ENCODE assay signal across 1 cellular context in the genomic region with DNA sequence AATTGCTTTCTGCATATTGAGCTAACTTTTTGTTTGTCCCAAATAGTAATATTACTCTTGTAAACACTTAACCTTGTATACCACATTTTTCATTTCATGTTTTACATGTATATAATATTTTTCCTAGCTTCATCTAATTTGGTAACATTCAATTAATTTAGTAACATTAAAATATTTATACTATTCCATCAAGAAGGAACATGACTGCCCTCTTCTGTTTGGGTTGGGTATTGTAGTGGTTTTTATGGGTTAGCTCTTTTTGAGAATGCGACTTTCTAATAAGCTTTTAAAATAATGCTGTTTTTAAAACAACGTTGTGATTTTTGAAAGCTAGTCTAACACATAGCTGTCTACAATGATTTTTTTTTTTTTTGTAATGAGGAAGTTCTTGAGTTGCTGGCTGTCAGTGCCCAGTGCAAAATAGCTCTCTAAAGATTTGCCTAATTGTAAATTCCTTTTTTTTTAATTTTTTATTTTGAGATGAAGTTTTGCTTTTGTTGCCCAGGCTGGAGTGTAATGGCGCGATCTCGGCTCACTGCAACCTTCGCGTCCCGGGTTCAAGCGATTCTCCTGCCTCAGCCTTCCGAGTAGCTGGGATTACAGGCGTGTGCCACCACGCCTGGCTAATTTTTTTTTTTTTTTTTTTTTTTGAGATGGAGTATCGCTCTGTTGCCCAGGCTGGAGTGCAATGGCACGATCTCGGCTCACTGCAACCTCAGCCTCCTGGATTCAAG.
TF ChIP-seq lines count a peak whose summit lies in the region.

No MANE protein-coding gene starts in this region.

TF ChIP-seq in HepG2, 621 proteins besides CTCF, POLR2A, EP300 and RAD21:
- TF ChIP-seq NFIC (IDR thresholded peaks at IDR 0.05; ENCODE audit: low read length) (peak; percentile 37; the same call in 1 of the 2 replicates), STAG1 (CRISPR knock-in tag; IDR thresholded peaks at IDR 0.05) (peak; percentile 74), ZSCAN9 (CRISPR knock-in tag; IDR thresholded peaks at IDR 0.05; ENCODE audit: borderline replicate concordance) (0 out of 2 replicates have a peak, but pooled peaks have one; percentile 16), SMC3 (IDR thresholded peaks at IDR 0.05; ENCODE audit: low read length) (peak; percentile 73), MIXL1 (CRISPR knock-in tag; IDR thresholded peaks at IDR 0.05) (0 out of 2 replicates have a peak, but pooled peaks have one; percentile 40)
- TF ChIP-seq, protein P1, sequence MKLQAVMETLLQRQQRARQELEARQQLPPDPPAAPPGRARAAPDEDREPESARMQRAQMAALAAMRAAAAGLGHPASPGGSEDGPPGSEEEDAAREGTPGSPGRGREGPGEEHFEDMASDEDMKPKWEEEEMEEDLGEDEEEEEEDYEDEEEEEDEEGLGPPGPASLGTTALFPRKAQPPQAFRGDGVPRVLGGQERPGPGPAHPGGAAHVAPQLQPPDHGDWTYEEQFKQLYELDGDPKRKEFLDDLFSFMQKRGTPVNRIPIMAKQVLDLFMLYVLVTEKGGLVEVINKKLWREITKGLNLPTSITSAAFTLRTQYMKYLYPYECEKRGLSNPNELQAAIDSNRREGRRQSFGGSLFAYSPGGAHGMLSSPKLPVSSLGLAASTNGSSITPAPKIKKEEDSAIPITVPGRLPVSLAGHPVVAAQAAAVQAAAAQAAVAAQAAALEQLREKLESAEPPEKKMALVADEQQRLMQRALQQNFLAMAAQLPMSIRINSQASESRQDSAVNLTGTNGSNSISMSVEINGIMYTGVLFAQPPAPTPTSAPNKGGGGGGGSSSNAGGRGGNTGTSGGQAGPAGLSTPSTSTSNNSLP (IDR thresholded peaks at IDR 0.05; ENCODE audit: low read depth, low read length) = peak; percentile 68; the same call in 1 of the 2 replicates
